Comparison of ENCODE assay signal across 8 cellular contexts in the genomic region with DNA sequence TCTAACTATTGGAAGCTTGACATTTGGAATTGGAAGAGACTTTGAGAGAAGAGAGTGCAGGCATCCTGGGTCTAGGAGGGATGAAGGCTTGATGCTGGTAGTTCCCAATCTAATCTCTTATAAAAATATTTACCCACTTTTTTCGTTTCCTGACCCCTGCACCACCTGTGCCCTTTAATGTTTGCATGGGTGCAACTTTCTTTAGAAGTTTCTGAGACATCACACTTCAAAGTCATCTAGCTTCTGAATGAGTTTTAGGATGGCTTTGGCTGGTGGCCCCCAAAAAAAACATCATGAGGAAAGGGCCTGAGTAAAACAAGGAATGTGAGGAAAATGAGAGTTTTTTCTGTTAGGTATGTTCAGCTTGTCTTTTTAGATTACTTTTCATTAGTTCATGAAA. TPM values are rescaled to one million over a fixed set of nuclear protein-coding genes. Genes with fewer than 3 reads are reported as not detected.
DNase-seq lines count a peak whose midpoint lies in the region; ATAC-seq and TF ChIP-seq lines count a peak whose summit lies in the region.

No MANE protein-coding gene starts in this region.

- no peak for ATAC-seq in stimulated activated naive CD8-positive, alpha-beta T cell treated with anti-CD3 and anti-CD28 coated beads, Interleukin-15, Interleukin-2, amounts not matched to agents 100 U/mL and 50 U/mL, for 24 hours
- ATAC-seq in HG03378 (IDR thresholded peaks at IDR 0.05; ENCODE audit: unreplicated experiment) (no peak), HG02981 (IDR thresholded peaks at IDR 0.05; ENCODE audit: unreplicated experiment) (no peak), HG02588 (IDR thresholded peaks at IDR 0.05; ENCODE audit: unreplicated experiment) (no peak)

- no peak for TF ChIP-seq CTCF in mammary epithelial cell (conservative IDR thresholded peaks at IDR 0.05 in 1 of 2, IDR thresholded peaks at IDR 0.05 in 1 of 2; ENCODE audit: extremely low read depth in 1 of 2, insufficient read depth in 1 of 2, low read depth in 1 of 2, low read length in 2 of 2)

- peak overlapping the region; percentile 99 for H2AFZ ChIP-seq in mammary epithelial cell (ENCODE audit: low read depth, low read length)

- no peak for DNase-seq in stimulated activated naive CD8-positive, alpha-beta T cell treated with anti-CD3 and anti-CD28 coated beads, Interleukin-15, Interleukin-2, amounts not matched to agents 100 U/mL and 50 U/mL, for 24 hours
- no peak for DNase-seq in mammary epithelial cell
- no peak for DNase-seq in RKO (ENCODE audit: low spot score)

- H3K4me3 ChIP-seq in mammary epithelial cell (replicated peaks in 1 of 3; ENCODE audit: insufficient read depth in 1 of 3, low read depth in 2 of 3, low read length in 3 of 3) (peak overlapping the region; percentile 95 to 99 (median 99)), mononuclear cell (ENCODE audit: low read length) (peak overlapping the region; percentile 95)

- H3K9me3 ChIP-seq in mammary epithelial cell (replicated peaks; ENCODE audit: insufficient read depth, low read length) (no peaks in the 10 kb centered on the region), mononuclear cell (ENCODE audit: low read depth, low read length) (no peaks in the 10 kb centered on the region)

- H3K36me3 ChIP-seq in mammary epithelial cell (ENCODE audit: insufficient read depth, low read length) = peaks cover 5% of the 10 kb centered on the region

- H3K4me1 ChIP-seq in mammary epithelial cell (ENCODE audit: insufficient read depth, low read length) = peaks cover 20% of the 10 kb centered on the region
- peaks cover 13% of the 10 kb centered on the region for H3K4me1 ChIP-seq in mononuclear cell (ENCODE audit: insufficient read depth, low read length)

- H3K4me1 Mint-ChIP-seq in stimulated activated naive CD8-positive, alpha-beta T cell treated with anti-CD3 and anti-CD28 coated beads, Interleukin-15, Interleukin-2, amounts not matched to agents 100 ng/mL and 50 ng/mL, for 24 hours (ENCODE audit: low read depth) = peaks cover 39% of the 10 kb centered on the region

- BruUV-seq in mammary epithelial cell (replicated peaks; lab: Mats Ljungman, UMichigan) = no TSS peak

- WGBS in mammary epithelial cell (ENCODE audit: low coverage, missing lambda C conversion rate) = 0% methylated on average over 1 of the region's 1 CpG

- CTCF ChIA-PET in mammary epithelial cell (lab: Charles Lee; ENCODE audit: low non-redundant PET) = no interaction called here

- H3K9me3 Mint-ChIP-seq in stimulated activated naive CD8-positive, alpha-beta T cell treated with anti-CD3 and anti-CD28 coated beads, Interleukin-15, Interleukin-2, amounts not matched to agents 100 ng/mL and 50 ng/mL, for 24 hours = no peaks in the 10 kb centered on the region

- H3K4me3 Mint-ChIP-seq in stimulated activated naive CD8-positive, alpha-beta T cell treated with anti-CD3 and anti-CD28 coated beads, Interleukin-15, Interleukin-2, amounts not matched to agents 100 ng/mL and 50 ng/mL, for 24 hours = peak overlapping the region; percentile 98

- peak overlapping the region; percentile 95 for H3K27ac ChIP-seq in mammary epithelial cell (ENCODE audit: insufficient read depth, low read depth, low read length)

- no peaks in the 10 kb centered on the region for H3K27me3 Mint-ChIP-seq in stimulated activated naive CD8-positive, alpha-beta T cell treated with anti-CD3 and anti-CD28 coated beads, Interleukin-15, Interleukin-2, amounts not matched to agents 100 ng/mL and 50 ng/mL, for 24 hours

- peak overlapping the region; percentile 96 for H3K27ac Mint-ChIP-seq in stimulated activated naive CD8-positive, alpha-beta T cell treated with anti-CD3 and anti-CD28 coated beads, Interleukin-15, Interleukin-2, amounts not matched to agents 100 ng/mL and 50 ng/mL, for 24 hours

- H3K79me2 ChIP-seq in mammary epithelial cell (ENCODE audit: insufficient read depth, low read length) = peaks cover 44% of the 10 kb centered on the region

- in situ Hi-C loops in mammary epithelial cell (cut with MboI; ENCODE audit: low sequenced_read_pairs in 2 of 2) = no loop called here

- H3K27me3 ChIP-seq in mammary epithelial cell (ENCODE audit: insufficient read depth, low read length) = no peaks in the 10 kb centered on the region
- no peaks in the 10 kb centered on the region for H3K27me3 ChIP-seq in mononuclear cell (ENCODE audit: insufficient read depth, low read length)

- H4K20me1 ChIP-seq in mammary epithelial cell (ENCODE audit: insufficient read depth, low read length) = no peaks in the 10 kb centered on the region

- H3K4me2 ChIP-seq in mammary epithelial cell (ENCODE audit: insufficient read depth, low read depth, low read length) = peak overlapping the region; percentile 86

- H3K9ac ChIP-seq in mammary epithelial cell (ENCODE audit: insufficient read depth, low read length) = peak overlapping the region; percentile 97

- dilution Hi-C loops in mammary epithelial cell (cut with HindIII; ENCODE audit: low sequenced_read_pairs) = no loop called here

- H3K36me3 Mint-ChIP-seq in stimulated activated naive CD8-positive, alpha-beta T cell treated with anti-CD3 and anti-CD28 coated beads, Interleukin-15, Interleukin-2, amounts not matched to agents 100 ng/mL and 50 ng/mL, for 24 hours (ENCODE audit: low read depth) = peaks cover 37% of the 10 kb centered on the region

- intact Hi-C loops in mammary epithelial cell (cut with micrococcal nuclease) = loop anchor here (2.0 kb wide), 1 partner anchor 17 kb away; no protein-coding TSS in a partner anchor

RNA-seq across cellular contexts. Expression of gene POLD3, which starts 1.1 kb away (rescaled TPM):
- total RNA-seq in mammary epithelial cell (10 to 100 TPM; 11.0 to 26.8 TPM), mononuclear cell (5.7 TPM)
- polyA plus RNA-seq in mammary epithelial cell = 17.0 TPM
- polyA minus RNA-seq in mammary epithelial cell = 92.0 TPM
